9 cellular contexts compared by ENCODE assay signal in the genomic region with DNA sequence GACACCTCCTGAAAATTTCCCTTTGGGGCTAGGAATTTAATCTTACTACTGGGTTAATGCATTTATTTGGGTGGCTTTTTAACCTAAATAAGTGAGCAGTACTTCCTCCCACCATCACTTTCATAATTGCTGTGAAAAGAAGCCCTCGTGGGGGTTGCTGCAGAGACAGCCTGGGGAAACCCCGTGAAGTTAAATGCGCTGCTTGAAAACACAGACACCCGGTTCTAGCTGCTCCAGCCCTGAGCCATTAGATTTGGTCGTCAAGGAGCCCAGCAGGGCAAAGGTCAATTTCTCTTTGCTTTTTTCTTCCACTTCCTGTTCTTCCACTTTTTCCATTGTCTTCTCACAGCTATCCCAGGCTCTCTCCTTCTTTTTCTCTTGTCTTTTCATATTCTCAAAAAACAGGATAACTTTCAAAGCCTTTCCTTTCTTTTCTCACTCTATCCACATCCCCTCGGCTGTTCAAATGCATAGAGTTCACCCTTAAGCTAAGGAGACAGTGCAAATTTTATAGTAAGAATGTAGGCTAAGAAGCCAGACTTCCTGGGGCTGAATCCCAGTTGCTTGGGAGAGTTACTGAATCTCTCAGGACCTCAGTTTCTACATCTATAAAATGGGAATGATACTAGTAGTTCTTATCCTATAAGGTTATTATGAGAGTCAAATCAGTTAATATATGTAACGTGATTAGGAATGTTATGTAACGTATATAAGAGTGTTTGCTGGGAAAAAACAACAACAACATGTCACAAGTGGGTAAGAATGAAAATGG.
DNase-seq lines count a peak whose midpoint lies in the region; ATAC-seq and TF ChIP-seq lines count a peak whose summit lies in the region.
"Had no signal": no experiment of that assay in that cellular context is flagged by ENCODE, and none has a peak within 500 bp of the region (broad histone marks: within the 10 kb centered on the region; RNA-seq: fewer than 3 reads in every experiment).

No MANE protein-coding gene starts in this region.

- POLR2A ChIA-PET in CD4-positive, alpha-beta memory T cell (lab: Charles Lee; ENCODE audit: partially characterized antibody) = no interaction called here

- no peaks in the 10 kb centered on the region for H3K27me3 ChIP-seq in CD4-positive, alpha-beta memory T cell (ENCODE audit: insufficient read depth, low read length)

- intact Hi-C loops in CD4-positive, alpha-beta memory T cell (cut with micrococcal nuclease) = no loop called here

- TF ChIP-seq CTCF in type B pancreatic cell (conservative IDR thresholded peaks at IDR 0.05) = no peak

- H3K9me3 ChIP-seq in CD4-positive, alpha-beta memory T cell (ENCODE audit: control insufficient read depth in 1 of 2, low read length in 2 of 2) = no peaks in the 10 kb centered on the region

- H3K9me3 Mint-ChIP-seq in activated T-cell treated with anti-CD3 and anti-CD28 coated beads, Interleukin-2, amount 50 U/mL, for 72 hours = no peaks in the 10 kb centered on the region
- H3K9me3 Mint-ChIP-seq in activated T-helper 17 cell treated with anti-CD3 and anti-CD28 coated beads, Interleukin-2, amount 50 U/mL, for 72 hours = peaks cover 6% of the 10 kb centered on the region
- peaks cover 6% of the 10 kb centered on the region for H3K9me3 Mint-ChIP-seq in type B pancreatic cell
- peaks cover 0 to 5% (median 0%) of the 10 kb centered on the region in 8 donors for H3K9me3 Mint-ChIP-seq in CD4-positive, alpha-beta memory T cell

- H3K27ac Mint-ChIP-seq in activated T-cell treated with anti-CD3 and anti-CD28 coated beads, Interleukin-2, amount 50 U/mL, for 72 hours = no peak overlapping the region
- no peak overlapping the region for H3K27ac Mint-ChIP-seq in activated T-helper 17 cell treated with anti-CD3 and anti-CD28 coated beads, Interleukin-2, amount 50 U/mL, for 72 hours
- H3K27ac Mint-ChIP-seq in type B pancreatic cell = peak overlapping the region; percentile 3
- no peak overlapping the region for H3K27ac Mint-ChIP-seq in CD4-positive, alpha-beta memory T cell

- H3K36me3 ChIP-seq in CD4-positive, alpha-beta memory T cell (ENCODE audit: insufficient read depth, low read length) = no peaks in the 10 kb centered on the region

- no peaks in the 10 kb centered on the region for H3K36me3 Mint-ChIP-seq in activated T-cell treated with anti-CD3 and anti-CD28 coated beads, Interleukin-2, amount 50 U/mL, for 72 hours (ENCODE audit: insufficient read depth in 2 of 2)
- H3K36me3 Mint-ChIP-seq in activated T-helper 17 cell treated with anti-CD3 and anti-CD28 coated beads, Interleukin-2, amount 50 U/mL, for 72 hours (ENCODE audit: low read depth) = no peaks in the 10 kb centered on the region
- H3K36me3 Mint-ChIP-seq in type B pancreatic cell = no peaks in the 10 kb centered on the region
- no peaks in the 10 kb centered on the region for H3K36me3 Mint-ChIP-seq in CD4-positive, alpha-beta memory T cell
- H3K36me3 Mint-ChIP-seq: naive thymus-derived CD8-positive, alpha-beta T cell had no signal

- H3K4me1 Mint-ChIP-seq in activated T-cell treated with anti-CD3 and anti-CD28 coated beads, Interleukin-2, amount 50 U/mL, for 72 hours (ENCODE audit: low read depth) = peaks cover 13% of the 10 kb centered on the region
- H3K4me1 Mint-ChIP-seq in activated T-helper 17 cell treated with anti-CD3 and anti-CD28 coated beads, Interleukin-2, amount 50 U/mL, for 72 hours = peaks cover 4% of the 10 kb centered on the region
- peaks cover 20% of the 10 kb centered on the region for H3K4me1 Mint-ChIP-seq in type B pancreatic cell (ENCODE audit: unreplicated experiment)
- peaks cover 0 to 5% (median 0%) of the 10 kb centered on the region in 4 donors for H3K4me1 Mint-ChIP-seq in CD4-positive, alpha-beta memory T cell

- H3K27ac ChIP-seq in CD4-positive, alpha-beta memory T cell (ENCODE audit: low read depth, low read length) = no peak overlapping the region

- CTCF ChIA-PET in CD4-positive, alpha-beta memory T cell (lab: Charles Lee; ENCODE audit: partially characterized antibody) = no interaction called here

- peaks cover 35% of the 10 kb centered on the region for H3K27me3 Mint-ChIP-seq in activated T-cell treated with anti-CD3 and anti-CD28 coated beads, Interleukin-2, amount 50 U/mL, for 72 hours (ENCODE audit: low read depth)
- H3K27me3 Mint-ChIP-seq in activated T-helper 17 cell treated with anti-CD3 and anti-CD28 coated beads, Interleukin-2, amount 50 U/mL, for 72 hours = peaks cover 17% of the 10 kb centered on the region
- no peaks in the 10 kb centered on the region for H3K27me3 Mint-ChIP-seq in type B pancreatic cell
- H3K27me3 Mint-ChIP-seq in CD4-positive, alpha-beta memory T cell = peaks cover 7 to 13% of the 10 kb centered on the region in 2 donors

- no peaks in the 10 kb centered on the region for H3K4me1 ChIP-seq in CD4-positive, alpha-beta memory T cell (ENCODE audit: insufficient read depth, low read length)

- H3K4me3 ChIP-seq in CD4-positive, alpha-beta memory T cell (ENCODE audit: low read length in 2 of 2) = no peak overlapping the region

- peak overlapping the region in 1 of 2 donors; percentile 23 for H3K4me3 Mint-ChIP-seq in activated T-cell treated with anti-CD3 and anti-CD28 coated beads, Interleukin-2, amount 50 U/mL, for 72 hours
- H3K4me3 Mint-ChIP-seq in activated T-helper 17 cell treated with anti-CD3 and anti-CD28 coated beads, Interleukin-2, amount 50 U/mL, for 72 hours = no peak overlapping the region
- H3K4me3 Mint-ChIP-seq in type B pancreatic cell = peak overlapping the region; percentile 3
- H3K4me3 Mint-ChIP-seq in CD4-positive, alpha-beta memory T cell = no peak overlapping the region

- peak; percentile 54 to 58 for ATAC-seq in activated T-cell treated with anti-CD3 and anti-CD28 coated beads, Interleukin-2, amount 50 U/mL, for 72 hours (replicated peaks in 1 of 2)
- peak; percentile 75 for ATAC-seq in HG02884 (IDR thresholded peaks at IDR 0.05; ENCODE audit: unreplicated experiment)
- peak; percentile 31 for ATAC-seq in activated T-helper 17 cell treated with anti-CD3 and anti-CD28 coated beads, Interleukin-2, amount 50 U/mL, for 72 hours (replicated peaks)

- DNase-seq in activated T-cell treated with anti-CD3 and anti-CD28 coated beads, Interleukin-2, amount 50 U/mL, for 72 hours = peak; percentile 6 to 10
- no peak for DNase-seq in activated T-cell treated with anti-CD3 and anti-CD28 coated beads, Interleukin-2, amount 50 U/mL, for 1 hour
- DNase-seq in type B pancreatic cell (ENCODE audit: extremely low spot score, unreplicated experiment) (no peak), KG1 (lab: John Stamatoyannopoulos, UW) (no peak), middle frontal gyrus (ENCODE audit: extremely low spot score, low spot score) (no peak)
- no peak for DNase-seq in CD4-positive, alpha-beta memory T cell

Comparison
In these comparisons a context has a peak if more than half of its experiments do, and no peak if none do; other contexts are left out.
1. DNase-seq: peak in activated T-cell treated with anti-CD3 and anti-CD28 coated beads, Interleukin-2, amount 50 U/mL, for 72 hours (2 of 2); none in activated T-cell treated with anti-CD3 and anti-CD28 coated beads, Interleukin-2, amount 50 U/mL, for 1 hour (single experiment), type B pancreatic cell (single experiment), KG1 (single experiment), middle frontal gyrus (single experiment) and CD4-positive, alpha-beta memory T cell (0 of 5).
2. Peak in every context shown above with its lines, with median percentiles within 50 percentile points of each other: ATAC-seq.